ENCODE assay signal across 8 cellular contexts in the genomic region with DNA sequence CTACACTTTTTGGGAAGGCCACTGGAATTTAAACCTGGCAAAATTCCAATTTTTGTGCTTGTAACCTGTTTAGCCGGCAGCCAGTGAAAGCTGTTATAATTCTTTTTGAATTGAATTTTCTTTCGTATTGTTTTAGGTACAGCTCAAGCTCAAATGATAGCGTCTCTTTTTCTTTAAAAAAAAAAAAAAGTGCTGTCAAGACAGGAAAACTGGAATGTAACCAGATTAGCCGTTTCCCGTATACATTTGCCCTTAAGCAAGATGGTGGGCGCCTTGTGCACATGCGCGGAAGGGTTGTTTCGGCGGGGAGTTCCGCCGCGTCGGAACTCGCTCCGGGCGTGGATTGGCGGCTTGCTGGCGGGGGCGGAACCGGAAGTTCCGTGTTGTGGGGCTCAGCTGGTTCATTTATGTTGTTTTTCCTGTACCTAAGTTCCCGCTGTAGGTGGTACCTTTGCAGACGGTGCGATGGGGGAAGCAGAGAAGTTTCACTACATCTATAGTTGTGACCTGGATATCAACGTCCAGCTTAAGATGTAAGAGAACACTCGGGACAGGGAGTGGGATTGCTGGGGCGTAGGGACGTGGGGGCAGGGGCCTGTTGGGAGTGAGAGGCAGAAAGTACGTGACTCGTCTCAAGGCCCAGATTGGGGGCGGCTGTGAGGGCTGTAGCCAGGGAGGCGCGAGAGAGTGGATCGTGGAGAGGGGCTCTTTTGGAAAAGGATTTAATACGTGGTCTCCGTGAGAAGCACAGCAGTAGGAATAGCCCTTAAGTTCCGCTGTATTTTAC. TPM values are rescaled to one million over a fixed set of nuclear protein-coding genes. Genes with fewer than 3 reads are reported as not detected.
DNase-seq lines count a peak whose midpoint lies in the region; ATAC-seq and TF ChIP-seq lines count a peak whose summit lies in the region.

A gene (plus strand): TSS at position 408 of the 787 bp plus-strand sequence. CDS start 58 bp downstream, at position 466.

- H3K4me2 ChIP-seq in mammary epithelial cell (ENCODE audit: insufficient read depth, low read depth, low read length) = peak within 1 kb of the TSS; percentile 73

- H3K4me1 ChIP-seq in mammary epithelial cell (ENCODE audit: insufficient read depth, low read length) (peaks cover 3% of the 10 kb centered on the region), iPS-20b (ENCODE audit: insufficient read depth, low read length) (0 out of 2 replicates have a peak, but pooled peaks cover 5% of the 10 kb centered on the region)

- H3K4me3 ChIP-seq in WERI-Rb-1 (ENCODE audit: low read depth, low read length) (peak within 1 kb of the TSS; percentile 92), mammary epithelial cell (replicated peaks in 1 of 3; ENCODE audit: insufficient read depth in 1 of 3, low read depth in 2 of 3, low read length in 3 of 3) (peak within 1 kb of the TSS; percentile 67 to 93 (median 71)), iPS-20b (ENCODE audit: low read length) (peak within 1 kb of the TSS; percentile 100), skin epidermis (peak within 1 kb of the TSS; percentile 63 to 91 (median 87))

- peak; percentile 94 for DNase-seq in ACHN
- DNase-seq in NCI-H2227 (lab: John Stamatoyannopoulos, UW; ENCODE audit: unreplicated experiment) = peak; percentile 98
- DNase-seq in WERI-Rb-1 = peak; percentile 96
- DNase-seq in mammary epithelial cell = peak; percentile 95

- CTCF ChIA-PET in mammary epithelial cell (lab: Charles Lee; ENCODE audit: low non-redundant PET) = interaction anchor here (0.5 kb wide), 1 partner anchor 729 kb away, joined by 4 read pairs; no protein-coding TSS in a partner anchor

- ATAC-seq in GM18873 (IDR thresholded peaks at IDR 0.05; ENCODE audit: low FRiP score, unreplicated experiment) = peak; percentile 91
- ATAC-seq in HG03139 (IDR thresholded peaks at IDR 0.05; ENCODE audit: unreplicated experiment) = peak; percentile 98

- no TSS peak for BruUV-seq in mammary epithelial cell (replicated peaks; lab: Mats Ljungman, UMichigan)

- H3K9ac ChIP-seq in mammary epithelial cell (ENCODE audit: insufficient read depth, low read length) = peak within 1 kb of the TSS; percentile 96
- peak within 1 kb of the TSS; percentile 86 for H3K9ac ChIP-seq in iPS-20b (ENCODE audit: low read depth, low read length)

- H4K20me1 ChIP-seq in mammary epithelial cell (ENCODE audit: insufficient read depth, low read length) = no peaks in the 10 kb centered on the region

- H3K27me3 ChIP-seq in WERI-Rb-1 (ENCODE audit: insufficient read depth, low read depth, severe bottlenecking) (no peaks in the 10 kb centered on the region), mammary epithelial cell (ENCODE audit: insufficient read depth, low read length) (no peaks in the 10 kb centered on the region), iPS-20b (ENCODE audit: insufficient read depth, low read length) (peaks cover 20% of the 10 kb centered on the region; the same call in 1 of the 2 replicates)

- dilution Hi-C loops in mammary epithelial cell (cut with HindIII; ENCODE audit: low sequenced_read_pairs) = no loop called here

- in situ Hi-C loops in ACHN (cut with HindIII; ENCODE audit: low pct_ligation_motif_present, low pct_unique_long_range_greater_than_20kb, low sequenced_read_pairs) = no loop called here
- in situ Hi-C loops in mammary epithelial cell (cut with MboI; ENCODE audit: low sequenced_read_pairs in 2 of 2) = no loop called here

- peak within 1 kb of the TSS; percentile 72 for H3K27ac ChIP-seq in WERI-Rb-1
- peak within 1 kb of the TSS; percentile 84 for H3K27ac ChIP-seq in mammary epithelial cell (ENCODE audit: insufficient read depth, low read depth, low read length)
- H3K27ac ChIP-seq in iPS-20b (ENCODE audit: low read length) = peak within 1 kb of the TSS; percentile 55
- H3K27ac ChIP-seq in skin epidermis = peak within 1 kb of the TSS; percentile 36 to 90 (median 81)

- H3K36me3 ChIP-seq in WERI-Rb-1 (peaks cover 18% of the 10 kb centered on the region), mammary epithelial cell (ENCODE audit: insufficient read depth, low read length) (no peaks in the 10 kb centered on the region), iPS-20b (ENCODE audit: insufficient read depth, low read depth, low read length) (peaks cover 24% of the 10 kb centered on the region)

- TF ChIP-seq CTCF in WERI-Rb-1 (IDR thresholded peaks at IDR 0.05; ENCODE audit: low read depth, low read length) = no peak
- TF ChIP-seq CTCF in mammary epithelial cell (conservative IDR thresholded peaks at IDR 0.05 in 1 of 2, IDR thresholded peaks at IDR 0.05 in 1 of 2; ENCODE audit: extremely low read depth in 1 of 2, insufficient read depth in 1 of 2, low read depth in 1 of 2, low read length in 2 of 2) = no peak

- peak within 1 kb of the TSS; percentile 85 for H2AFZ ChIP-seq in mammary epithelial cell (ENCODE audit: low read depth, low read length)

- H3K9me3 ChIP-seq in WERI-Rb-1 (ENCODE audit: severe bottlenecking) (no peaks in the 10 kb centered on the region), mammary epithelial cell (replicated peaks; ENCODE audit: insufficient read depth, low read length) (no peaks in the 10 kb centered on the region), iPS-20b (ENCODE audit: insufficient read depth, low read depth, low read length) (no peaks in the 10 kb centered on the region)

- peaks cover 46% of the 10 kb centered on the region for H3K79me2 ChIP-seq in mammary epithelial cell (ENCODE audit: insufficient read depth, low read length)

- 0% methylated on average over 18 of the region's 38 CpGs for WGBS in mammary epithelial cell (ENCODE audit: low coverage, missing lambda C conversion rate)

- intact Hi-C loops in mammary epithelial cell (cut with micrococcal nuclease) = no loop called here

RNA-seq across cellular contexts. Expression of the gene that starts here (rescaled TPM):
- total RNA-seq in mammary epithelial cell = 10 to 100 TPM; 40.0 to 59.9 TPM
- polyA plus RNA-seq in mammary epithelial cell = 29.7 TPM
- 25.0 TPM for polyA minus RNA-seq in mammary epithelial cell

Comparison
In these comparisons a context has a peak if more than half of its experiments do, and no peak if none do; other contexts are left out.
1. Peak in every context shown above with its lines: DNase-seq, ATAC-seq, H3K4me3 ChIP-seq and H3K27ac ChIP-seq.